ENCODE assay signal across 8 cellular contexts in the genomic region with DNA sequence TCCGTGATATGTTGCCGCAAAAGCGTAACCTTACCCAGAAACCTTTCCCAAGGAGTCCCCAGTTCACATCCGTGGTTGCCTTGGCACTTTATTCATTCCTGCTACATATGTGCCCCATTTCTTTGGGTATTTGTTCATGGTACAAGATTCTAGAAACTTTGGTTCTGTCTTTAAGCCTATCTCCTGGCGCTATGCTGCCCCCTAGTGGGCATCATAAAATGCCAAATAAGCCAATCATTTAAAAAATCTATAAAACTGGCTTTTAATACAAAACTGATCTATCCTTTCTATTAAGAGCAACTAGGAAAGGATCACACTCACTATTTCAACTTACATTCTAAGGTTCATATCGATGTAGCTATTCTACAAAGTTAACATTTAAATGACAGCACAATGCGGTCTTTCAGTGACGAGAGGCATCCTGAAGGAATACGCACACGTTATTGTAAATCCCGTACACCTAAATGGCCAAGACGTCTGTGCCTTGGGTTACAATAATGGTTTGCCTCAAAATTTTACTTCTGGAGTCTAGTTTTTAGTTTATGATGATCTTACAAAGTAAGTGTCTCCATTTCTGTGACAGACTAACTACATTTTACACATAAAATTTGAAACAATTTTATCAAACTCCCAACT.
DNase-seq lines count a peak whose midpoint lies in the region; ATAC-seq and TF ChIP-seq lines count a peak whose summit lies in the region.

No MANE protein-coding gene starts in this region.

- no peaks in the 10 kb centered on the region for H3K9me3 Mint-ChIP-seq in activated T-cell treated with anti-CD3 and anti-CD28 coated beads, Interleukin-2, amount 50 U/mL, for 24 hours

- H3K4me3 ChIP-seq in foreskin fibroblast (ENCODE audit: low read depth in 1 of 2, low read length in 2 of 2): no peak overlapping the region

- ATAC-seq in GM21423 (IDR thresholded peaks at IDR 0.05; ENCODE audit: unreplicated experiment) (no peak), GM19328 (IDR thresholded peaks at IDR 0.05; ENCODE audit: unreplicated experiment) (no peak)

- DNase-seq in AG08395 (ENCODE audit: low spot score) (peak; percentile 64), NCI-H748 (lab: John Stamatoyannopoulos, UW; ENCODE audit: unreplicated experiment) (peak; percentile 29), foreskin fibroblast (peak; percentile 24 to 74), putamen (ENCODE audit: low spot score) (peak; percentile 23)
- DNase-seq in activated T-cell treated with anti-CD3 and anti-CD28 coated beads, Interleukin-2, amount 50 U/mL, for 24 hours: peak; percentile 53

- H3K4me3 Mint-ChIP-seq in activated T-cell treated with anti-CD3 and anti-CD28 coated beads, Interleukin-2, amount 50 U/mL, for 24 hours: no peak overlapping the region

- H3K36me3 Mint-ChIP-seq in activated T-cell treated with anti-CD3 and anti-CD28 coated beads, Interleukin-2, amount 50 U/mL, for 24 hours (ENCODE audit: low read depth): no peaks in the 10 kb centered on the region

- no peaks in the 10 kb centered on the region for H3K4me1 Mint-ChIP-seq in activated T-cell treated with anti-CD3 and anti-CD28 coated beads, Interleukin-2, amount 50 U/mL, for 24 hours (ENCODE audit: low read depth)

- H3K27ac Mint-ChIP-seq in activated T-cell treated with anti-CD3 and anti-CD28 coated beads, Interleukin-2, amount 50 U/mL, for 24 hours: no peak overlapping the region

- TF ChIP-seq CTCF in GM12873 (IDR thresholded peaks at IDR 0.05; ENCODE audit: insufficient read depth, low read depth, low read length, missing control alignments) (peak; percentile 70), foreskin fibroblast (IDR thresholded peaks at IDR 0.05; ENCODE audit: low read depth, low read length) (peak; percentile 75)

- no peaks in the 10 kb centered on the region for H3K27me3 Mint-ChIP-seq in activated T-cell treated with anti-CD3 and anti-CD28 coated beads, Interleukin-2, amount 50 U/mL, for 24 hours
